Comparison of ENCODE assay signal across 1 cellular context in the genomic region with DNA sequence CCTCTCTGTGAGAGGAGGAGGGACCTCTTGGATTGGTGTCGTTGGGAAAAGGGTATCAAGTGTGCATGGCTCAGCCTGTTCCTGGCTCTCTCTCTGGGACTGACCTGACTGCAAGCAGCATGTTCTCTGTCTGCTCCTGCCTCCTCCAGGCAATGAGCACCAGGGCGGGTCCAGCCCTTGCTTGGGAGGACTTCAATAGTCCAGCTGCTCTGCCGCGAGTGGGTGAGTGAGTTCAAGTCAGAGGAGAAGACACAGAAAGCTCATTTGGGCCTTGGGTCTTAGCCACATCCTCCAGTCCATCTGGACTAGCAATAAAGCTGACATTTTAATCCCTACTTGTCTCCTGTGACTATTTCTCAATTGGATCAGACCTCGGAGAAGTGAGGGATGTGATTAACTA.
TF ChIP-seq lines count a peak whose summit lies in the region.

No MANE protein-coding gene starts in this region.

TF ChIP-seq in GM23338, 12 proteins besides CTCF, POLR2A, EP300 and RAD21 (continued from another document):
- TF ChIP-seq ZNF462 (CRISPR knock-in tag; IDR thresholded peaks at IDR 0.05) (no peak), JUNB (IDR thresholded peaks at IDR 0.05; ENCODE audit: unreplicated experiment) (no peak), CREB1 (CRISPR knock-in tag; IDR thresholded peaks at IDR 0.05; ENCODE audit: low read depth) (no peak), POLR2AphosphoS5 (IDR thresholded peaks at IDR 0.05; ENCODE audit: low read depth) (no peak), NANOG (IDR thresholded peaks at IDR 0.05; ENCODE audit: borderline replicate concordance) (no peak), REST (IDR thresholded peaks at IDR 0.05; ENCODE audit: unreplicated experiment) (no peak)
